Comparison of ENCODE assay signal across 8 cellular contexts in the genomic region with DNA sequence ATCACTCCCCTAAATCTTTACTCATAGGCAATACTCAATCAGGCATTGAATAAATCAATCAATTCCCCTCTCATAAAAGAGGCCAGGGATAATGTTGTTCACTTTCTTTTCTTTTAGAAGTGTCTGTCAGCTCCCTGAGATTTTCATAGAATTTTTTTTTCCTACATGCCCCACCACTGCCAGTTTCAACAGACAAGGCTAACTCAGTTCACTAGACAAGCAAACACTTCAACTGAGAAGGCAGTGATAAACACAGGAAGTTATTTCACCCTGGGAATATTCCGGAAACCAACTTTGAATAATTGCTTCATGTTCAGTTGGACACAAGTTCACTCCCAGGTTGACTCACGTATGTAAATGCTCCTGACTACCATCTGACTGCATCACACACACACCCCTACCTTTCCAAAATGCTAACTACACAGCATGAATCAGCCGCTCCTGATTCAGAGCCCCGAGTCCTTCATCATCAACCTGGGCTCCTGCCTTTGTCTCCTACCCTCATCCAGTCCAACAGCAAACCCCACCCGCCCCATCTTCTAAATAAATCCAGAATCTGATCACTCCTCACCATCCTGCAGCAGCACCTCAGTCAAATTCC.
A peak's percentile ranks its signal among the peaks of the same experiment; 100 is the strongest.
DNase-seq lines count a peak whose midpoint lies in the region; ATAC-seq, FAIRE-seq and TF ChIP-seq lines count a peak whose summit lies in the region.

No MANE protein-coding gene starts in this region.

- TF ChIP-seq POLR2A in HepG2 (IDR thresholded peaks at IDR 0.05; ENCODE audit: insufficient read depth in 1 of 2, low read depth in 2 of 2, low read length in 2 of 2) = 0 out of 4 replicates have a peak, but pooled peaks of 1 of the 2 experiments have one; percentile 25

- no peaks in the 10 kb centered on the region for H3K27me3 Mint-ChIP-seq in activated CD8-positive, alpha-beta T cell treated with anti-CD3 and anti-CD28 coated beads for 36 hours
- H3K27me3 Mint-ChIP-seq in activated CD8-positive, alpha-beta T cell treated with anti-CD3 and anti-CD28 coated beads, Interleukin-2, amount 10 ng/mL, durations not matched to agents 7 days and 5 days (ENCODE audit: low read depth) = no peaks in the 10 kb centered on the region
- no peaks in the 10 kb centered on the region for H3K27me3 Mint-ChIP-seq in astrocyte (ENCODE audit: low read depth, unreplicated experiment)

- peak; percentile 65 to 88; a peak in 3 of 4 replicates for TF ChIP-seq EP300 in HepG2 (IDR thresholded peaks at IDR 0.05; ENCODE audit: low read depth in 2 of 2, low read length in 2 of 2)
- peak; percentile 76; the same call in 1 of the 2 replicates for TF ChIP-seq EP300 in HepG2 (CRISPR knock-in tag; IDR thresholded peaks at IDR 0.05; ENCODE audit: borderline replicate concordance)

- FAIRE-seq in astrocyte (lab: Jason Lieb, UNC) = peak; percentile 81
- FAIRE-seq in HepG2 (lab: Jason Lieb, UNC) = peak; percentile 87

- intact Hi-C loops in activated CD8-positive, alpha-beta T cell treated with anti-CD3 and anti-CD28 coated beads for 36 hours (cut with micrococcal nuclease) = no loop called here
- intact Hi-C loops in HepG2 (cut with micrococcal nuclease; ENCODE audit: unreplicated experiment) = no loop called here

- H3K4me2 ChIP-seq in astrocyte (ENCODE audit: low read length) (peak overlapping the region; percentile 67), HepG2 (ENCODE audit: low read depth, low read length) (peak overlapping the region; percentile 51)

- no peaks in the 10 kb centered on the region for H3K9me3 Mint-ChIP-seq in activated CD8-positive, alpha-beta T cell treated with anti-CD3 and anti-CD28 coated beads for 36 hours
- H3K9me3 Mint-ChIP-seq in activated CD8-positive, alpha-beta T cell treated with anti-CD3 and anti-CD28 coated beads, Interleukin-2, amount 10 ng/mL, durations not matched to agents 7 days and 5 days (ENCODE audit: insufficient read depth) = no peaks in the 10 kb centered on the region
- peaks cover 2% of the 10 kb centered on the region for H3K9me3 Mint-ChIP-seq in astrocyte (ENCODE audit: unreplicated experiment)

- H3K4me3 Mint-ChIP-seq in activated CD8-positive, alpha-beta T cell treated with anti-CD3 and anti-CD28 coated beads for 36 hours = no peak overlapping the region
- no peak overlapping the region for H3K4me3 Mint-ChIP-seq in activated CD8-positive, alpha-beta T cell treated with anti-CD3 and anti-CD28 coated beads, Interleukin-2, amount 10 ng/mL, durations not matched to agents 7 days and 5 days
- no peak overlapping the region for H3K4me3 Mint-ChIP-seq in astrocyte (ENCODE audit: unreplicated experiment)

- POLR2A ChIA-PET in activated CD8-positive, alpha-beta T cell treated with anti-CD3 and anti-CD28 coated beads for 36 hours (lab: Charles Lee) = interaction anchor here (0.6 kb wide), 1 partner anchor 94 kb away, joined by 3 read pairs; no protein-coding TSS in a partner anchor
- POLR2A ChIA-PET in activated CD8-positive, alpha-beta T cell treated with anti-CD3 and anti-CD28 coated beads, Interleukin-2, amount 10 ng/mL, durations not matched to agents 7 days and 5 days (lab: Charles Lee) = interaction anchor here (0.6 kb wide), 1 partner anchor 331 kb away, joined by 3 read pairs; no protein-coding TSS in a partner anchor
- POLR2A ChIA-PET in HEK293 (lab: Yijun Ruan, JAX) = interaction anchor here (0.7 kb wide), 1 partner anchor 128 kb away, joined by 3 read pairs; no protein-coding TSS in a partner anchor
- POLR2A ChIA-PET in HepG2 (lab: Yijun Ruan, JAX) = interaction anchor here (0.9 to 1.8 kb wide), 6 partner anchors 9 to 347 kb away, joined by 3 to 4 read pairs (median 4); no protein-coding TSS in a partner anchor

- no peak for TF ChIP-seq CTCF in activated CD8-positive, alpha-beta T cell treated with anti-CD3 and anti-CD28 coated beads for 36 hours (IDR thresholded peaks at IDR 0.05)
- TF ChIP-seq CTCF in HEK293 (tag by site-specific recombination; IDR thresholded peaks at IDR 0.05) = no peak
- no peak for TF ChIP-seq CTCF in astrocyte (IDR thresholded peaks at IDR 0.05; ENCODE audit: insufficient read depth, low read depth, low read length)
- TF ChIP-seq CTCF in HepG2 (CRISPR knock-in tag; IDR thresholded peaks at IDR 0.05) = no peak

- H3K27ac ChIP-seq in HEK293 (ENCODE audit: extremely low read depth, low read depth, low read length) (no peak overlapping the region), astrocyte (ENCODE audit: low read depth, low read length) (peak overlapping the region; percentile 89), HepG2 (ENCODE audit: extremely low read length, insufficient read depth, low read length) (peak overlapping the region; percentile 24)

- no peaks in the 10 kb centered on the region; the same call in 1 of the 2 replicates for H3K4me1 ChIP-seq in HEK293 (ENCODE audit: control insufficient read depth, insufficient read depth, low read length)
- H3K4me1 ChIP-seq in astrocyte (ENCODE audit: insufficient read depth, low read length) = peaks cover 22% of the 10 kb centered on the region
- peaks cover 62% of the 10 kb centered on the region for H3K4me1 ChIP-seq in HepG2 (ENCODE audit: insufficient read depth, low read length)

- CTCF ChIA-PET in activated CD8-positive, alpha-beta T cell treated with anti-CD3 and anti-CD28 coated beads for 36 hours (lab: Charles Lee) = interaction anchor here (1.0 to 2.0 kb wide), 5 partner anchors 8 to 347 kb away, joined by 3 to 5 read pairs (median 3); no protein-coding TSS in a partner anchor
- CTCF ChIA-PET in activated CD8-positive, alpha-beta T cell treated with anti-CD3 and anti-CD28 coated beads, Interleukin-2, amount 10 ng/mL, durations not matched to agents 7 days and 5 days (lab: Charles Lee) = interaction anchor here (1.1 to 2.2 kb wide), 4 partner anchors 9 to 13 kb away, joined by 6 to 11 read pairs (median 8); no protein-coding TSS in a partner anchor
- CTCF ChIA-PET in HEK293 (lab: Yijun Ruan, JAX) = interaction anchor here (0.7 to 3.5 kb wide), 5 partner anchors 9 to 23 kb away, joined by 3 to 14 read pairs (median 5); no protein-coding TSS in a partner anchor
- CTCF ChIA-PET in HepG2 (lab: Yijun Ruan, JAX; ENCODE audit: low intra/inter-chr PET ratio, low total read pairs) = no interaction called here

- H2AFZ ChIP-seq in astrocyte (ENCODE audit: low read depth, low read length) = no peak overlapping the region
- H2AFZ ChIP-seq in HepG2 (ENCODE audit: low read length) = peak overlapping the region; percentile 3

- no peaks in the 10 kb centered on the region for H3K9me3 ChIP-seq in HEK293 (ENCODE audit: control insufficient read depth, insufficient read depth, low read depth, low read length)
- no peaks in the 10 kb centered on the region for H3K9me3 ChIP-seq in MG63
- H3K9me3 ChIP-seq in astrocyte (ENCODE audit: insufficient read depth, low read depth, low read length) = no peaks in the 10 kb centered on the region
- no peaks in the 10 kb centered on the region for H3K9me3 ChIP-seq in HepG2 (ENCODE audit: low read length)

- H3K79me2 ChIP-seq in astrocyte (ENCODE audit: insufficient read depth, low read length) (no peaks in the 10 kb centered on the region), HepG2 (ENCODE audit: insufficient read depth, low read length) (no peaks in the 10 kb centered on the region)

- H4K20me1 ChIP-seq in astrocyte (ENCODE audit: insufficient read depth, low read length) (no peaks in the 10 kb centered on the region), HepG2 (ENCODE audit: insufficient read depth, low read length) (no peaks in the 10 kb centered on the region)

- peak overlapping the region; percentile 43 for H3K27ac Mint-ChIP-seq in activated CD8-positive, alpha-beta T cell treated with anti-CD3 and anti-CD28 coated beads for 36 hours
- H3K27ac Mint-ChIP-seq in activated CD8-positive, alpha-beta T cell treated with anti-CD3 and anti-CD28 coated beads, Interleukin-2, amount 10 ng/mL, durations not matched to agents 7 days and 5 days = no peak overlapping the region
- H3K27ac Mint-ChIP-seq in astrocyte (ENCODE audit: unreplicated experiment) = peak overlapping the region; percentile 77

- DNase-seq in activated CD8-positive, alpha-beta T cell treated with anti-CD3 and anti-CD28 coated beads for 36 hours = peak; percentile 49
- no peak for DNase-seq in activated CD8-positive, alpha-beta T cell treated with anti-CD3 and anti-CD28 coated beads, Interleukin-2, amount 10 ng/mL, durations not matched to agents 7 days and 5 days
- DNase-seq in MG63 (peak; percentile 82), astrocyte (ENCODE audit: low read depth) (peak; percentile 99), HepG2 (ENCODE audit: low spot score) (peak; percentile 98), retina (no peak), NCI-H1694 treated with DMSO at 0.1 percent for 48 hours (lab: John Stamatoyannopoulos, UW) (no peak)

- peak overlapping the region; percentile 68 for H3K9ac ChIP-seq in astrocyte (ENCODE audit: low read length)
- H3K9ac ChIP-seq in HepG2 (ENCODE audit: insufficient read depth, low read depth, low read length) = peak overlapping the region; percentile 25

- H3K36me3 ChIP-seq in HEK293 (ENCODE audit: control insufficient read depth in 2 of 2, insufficient read depth in 1 of 2, low read length in 2 of 2) (no peaks in the 10 kb centered on the region), MG63 (no peaks in the 10 kb centered on the region), astrocyte (ENCODE audit: insufficient read depth, low read length) (no peaks in the 10 kb centered on the region), HepG2 (replicated peaks in 1 of 2; ENCODE audit: control insufficient read depth in 1 of 2, insufficient read depth in 2 of 2, low read length in 2 of 2) (no peaks in the 10 kb centered on the region)

- TF ChIP-seq RAD21 in HepG2 (CRISPR knock-in tag; IDR thresholded peaks at IDR 0.05) = no peak

- no TSS peak for BruUV-seq in HepG2 (replicated peaks; lab: Mats Ljungman, UMichigan)

- in situ Hi-C loops in HepG2 (cut with HindIII; ENCODE audit: extremely low pct_ligation_motif_present, low pct_unique_long_range_greater_than_20kb) = no loop called here

- H3K4me3 ChIP-seq in HEK293 (ENCODE audit: low read depth, low read length) (no peak overlapping the region), MG63 (no peak overlapping the region), astrocyte (ENCODE audit: insufficient read depth, low read depth, low read length) (no peak overlapping the region), HepG2 (replicated peaks in 1 of 3; ENCODE audit: insufficient read depth in 1 of 3, low read depth in 2 of 3, low read length in 3 of 3) (peak overlapping the region in 2 of 3 experiments; percentile 3 to 31; a peak in 1 of 6 replicates)

- peaks cover 35% of the 10 kb centered on the region for H3K4me1 Mint-ChIP-seq in activated CD8-positive, alpha-beta T cell treated with anti-CD3 and anti-CD28 coated beads for 36 hours (ENCODE audit: low read depth)
- H3K4me1 Mint-ChIP-seq in activated CD8-positive, alpha-beta T cell treated with anti-CD3 and anti-CD28 coated beads, Interleukin-2, amount 10 ng/mL, durations not matched to agents 7 days and 5 days (ENCODE audit: low read depth) = peaks cover 50% of the 10 kb centered on the region
- H3K4me1 Mint-ChIP-seq in astrocyte (ENCODE audit: low read depth, unreplicated experiment) = peaks cover 19% of the 10 kb centered on the region

- WGBS in HepG2 (ENCODE audit: low lambda C conversion rate) = 9% methylated on average over 5 of the region's 5 CpGs

- H3K36me3 Mint-ChIP-seq in activated CD8-positive, alpha-beta T cell treated with anti-CD3 and anti-CD28 coated beads for 36 hours (ENCODE audit: low read depth) = no peaks in the 10 kb centered on the region
- H3K36me3 Mint-ChIP-seq in activated CD8-positive, alpha-beta T cell treated with anti-CD3 and anti-CD28 coated beads, Interleukin-2, amount 10 ng/mL, durations not matched to agents 7 days and 5 days (ENCODE audit: low read depth) = no peaks in the 10 kb centered on the region
- no peaks in the 10 kb centered on the region for H3K36me3 Mint-ChIP-seq in astrocyte (ENCODE audit: low read depth, unreplicated experiment)

- no peaks in the 10 kb centered on the region for H3K27me3 ChIP-seq in MG63
- no peaks in the 10 kb centered on the region for H3K27me3 ChIP-seq in astrocyte (ENCODE audit: insufficient read depth, low read length)
- H3K27me3 ChIP-seq in HepG2 (ENCODE audit: control insufficient read depth in 1 of 2, insufficient read depth in 2 of 2, low read length in 2 of 2) = peaks cover 1 to 5% of the 10 kb centered on the region in 2 experiments; a peak in 2 of 5 replicates

- peak; percentile 89 for ATAC-seq in activated CD8-positive, alpha-beta T cell treated with anti-CD3 and anti-CD28 coated beads for 36 hours
- ATAC-seq in activated CD8-positive, alpha-beta T cell treated with anti-CD3 and anti-CD28 coated beads, Interleukin-2, amount 10 ng/mL, durations not matched to agents 7 days and 5 days = no peak
- peak; percentile 94 for ATAC-seq in HepG2

Comparison
In these comparisons a context has a peak if more than half of its experiments do, and no peak if none do; other contexts are left out.
1. DNase-seq: peak in activated CD8-positive, alpha-beta T cell treated with anti-CD3 and anti-CD28 coated beads for 36 hours (single experiment), MG63 (single experiment), astrocyte (single experiment) and HepG2 (single experiment); none in activated CD8-positive, alpha-beta T cell treated with anti-CD3 and anti-CD28 coated beads, Interleukin-2, amount 10 ng/mL, durations not matched to agents 7 days and 5 days (single experiment), retina (single experiment) and NCI-H1694 treated with DMSO at 0.1 percent for 48 hours (single experiment).
2. H3K4me3 ChIP-seq: peak in HepG2 (2 of 3); none in HEK293 (single experiment), MG63 (single experiment) and astrocyte (single experiment).